Comparison of ENCODE assay signal across 15 cellular contexts in the genomic region with DNA sequence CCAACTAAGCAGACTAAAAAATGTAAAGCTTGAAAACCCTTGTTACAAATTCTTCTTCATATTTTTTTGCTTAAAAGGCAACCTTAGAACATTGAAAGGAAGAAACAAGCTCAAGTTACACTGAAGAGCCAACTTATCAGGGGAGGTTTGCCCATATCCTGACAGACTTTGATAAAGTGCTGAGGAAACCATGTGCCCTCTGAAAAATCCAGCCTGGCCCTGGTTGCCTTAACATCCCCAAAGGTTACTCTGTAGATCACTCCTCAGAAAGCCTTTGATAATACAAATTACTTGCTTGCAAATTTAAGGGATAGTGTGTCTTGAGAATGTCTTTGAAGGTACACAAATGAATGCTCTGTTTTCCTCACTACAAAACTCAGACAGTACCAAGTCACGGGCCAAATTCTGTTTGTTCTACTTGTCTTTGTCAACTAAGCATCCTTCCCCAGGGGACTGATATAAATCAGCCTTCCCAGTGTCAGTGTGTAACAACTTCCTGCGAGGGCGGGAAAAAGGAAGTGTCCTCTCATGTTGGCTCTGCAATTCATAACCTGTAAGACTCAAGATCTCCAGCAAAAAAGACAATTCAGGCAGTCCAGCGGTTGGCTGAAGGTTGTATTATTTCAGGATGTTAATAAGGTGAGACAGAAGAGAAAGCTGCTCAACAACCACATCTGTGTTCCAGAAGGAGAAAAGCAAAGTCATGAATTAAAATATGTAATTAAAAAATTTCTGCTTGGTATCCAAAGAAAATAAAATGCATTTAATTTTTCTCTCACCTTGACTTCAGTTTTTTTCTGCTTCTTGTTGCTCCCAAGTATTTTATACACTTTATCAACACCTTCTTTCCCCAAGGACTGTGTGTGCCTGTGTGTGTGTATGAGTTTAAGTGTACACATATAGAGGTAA.
DNase-seq lines count a peak whose midpoint lies in the region; ATAC-seq and TF ChIP-seq lines count a peak whose summit lies in the region.
"Had no signal": no experiment of that assay in that cellular context is flagged by ENCODE, and none has a peak within 500 bp of the region (broad histone marks: within the 10 kb centered on the region; RNA-seq: fewer than 3 reads in every experiment).

No MANE protein-coding gene starts in this region.

- TF ChIP-seq RAD21 in HCT116 (IDR thresholded peaks at IDR 0.05; ENCODE audit: low read depth), result no peak

- no peaks in the 10 kb centered on the region for H3K9me2 ChIP-seq in HCT116 (ENCODE audit: insufficient read depth)

- peak overlapping the region; percentile 16 for H3K27ac Mint-ChIP-seq in T-helper 17 cell
- H3K27ac Mint-ChIP-seq in mesothelial cell of epicardium, result peak overlapping the region; percentile 58
- H3K27ac Mint-ChIP-seq: dendritic cell treated with granulocyte-macrophage colony-stimulating factor and Interleukin-4, amounts not matched to agents 40 ng/mL and 50 ng/mL, for 4 days; immature natural killer cell had no signal

- H3K36me3 Mint-ChIP-seq in T-helper 17 cell (ENCODE audit: low read depth) (no peaks in the 10 kb centered on the region), mesothelial cell of epicardium (no peaks in the 10 kb centered on the region)
- H3K36me3 Mint-ChIP-seq: immature natural killer cell had no signal

- BruUV-seq in HCT116 (replicated peaks; lab: Mats Ljungman, UMichigan), result no TSS peak

- TF ChIP-seq CTCF in HCT116 (IDR thresholded peaks at IDR 0.05 in 2 of 3, conservative IDR thresholded peaks at IDR 0.05 in 1 of 3; ENCODE audit: borderline replicate concordance in 1 of 3, insufficient read depth in 1 of 3, low read depth in 2 of 3, low read length in 2 of 3) (no peak), mesothelial cell of epicardium (IDR thresholded peaks at IDR 0.05; ENCODE audit: unreplicated experiment) (no peak), left lung (IDR thresholded peaks at IDR 0.05) (no peak)

- no peaks in the 10 kb centered on the region for H3K9me3 Mint-ChIP-seq in mesothelial cell of epicardium
- H3K9me3 Mint-ChIP-seq: dendritic cell treated with granulocyte-macrophage colony-stimulating factor and Interleukin-4, amounts not matched to agents 40 ng/mL and 50 ng/mL, for 4 days; immature natural killer cell had no signal

- no peak overlapping the region for H3K4me3 Mint-ChIP-seq in T-helper 17 cell
- no peak overlapping the region for H3K4me3 Mint-ChIP-seq in mesothelial cell of epicardium
- H3K4me3 Mint-ChIP-seq: dendritic cell treated with granulocyte-macrophage colony-stimulating factor and Interleukin-4, amounts not matched to agents 40 ng/mL and 50 ng/mL, for 4 days; immature natural killer cell had no signal

- no peaks in the 10 kb centered on the region for H3K27me3 Mint-ChIP-seq in T-helper 17 cell
- H3K27me3 Mint-ChIP-seq in mesothelial cell of epicardium (ENCODE audit: low read depth), result no peaks in the 10 kb centered on the region
- H3K27me3 Mint-ChIP-seq: dendritic cell treated with granulocyte-macrophage colony-stimulating factor and Interleukin-4, amounts not matched to agents 40 ng/mL and 50 ng/mL, for 4 days had no signal

- RAD21 ChIA-PET in HCT116 (lab: Charles Lee; ENCODE audit: low non-redundant PET in 1 of 2, low total read pairs in 2 of 2, uncharacterized antibody in 2 of 2, unreplicated experiment in 2 of 2), result no interaction called here

- H3K27me3 ChIP-seq in HCT116 (ENCODE audit: insufficient read depth, low read length), result no peaks in the 10 kb centered on the region
- no peaks in the 10 kb centered on the region for H3K27me3 ChIP-seq in left lung

- no peaks in the 10 kb centered on the region for H3K79me2 ChIP-seq in HCT116 (ENCODE audit: insufficient read depth, low read length)

- DNase-seq in DMS153 (lab: John Stamatoyannopoulos, UW) (peak; percentile 30), DMS153 treated with DMSO at 0.1 percent for 48 hours (lab: John Stamatoyannopoulos, UW; ENCODE audit: unreplicated experiment) (no peak), HCT116 (ENCODE audit: low read depth, low spot score) (no peak), T-helper 17 cell (no peak), mesothelial cell of epicardium (ENCODE audit: low spot score in 2 of 2, unreplicated experiment in 2 of 2) (no peak), left lung (no peak), posterior vena cava (ENCODE audit: low spot score) (no peak), NCI-H226 (no peak)
- DNase-seq: DMS53; HCEC 1CT; immature natural killer cell; NCI-H2171 treated with DMSO at 0.1 percent for 48 hours; stimulated activated CD4-positive, alpha-beta T cell treated with anti-CD3 and anti-CD28 coated beads, Interleukin-15, amount 100 ng/mL, for 24 hours; trophoblast cell had no signal

- CTCF ChIA-PET in HCT116 (lab: Charles Lee), result no interaction called here

- intact Hi-C loops in HCT116 (cut with micrococcal nuclease), result no loop called here
- intact Hi-C loops in left lung (cut with DNase I), result no loop called here
- intact Hi-C loops in posterior vena cava (cut with DNase I), result no loop called here

- H3K36me3 ChIP-seq in HCT116 (ENCODE audit: control insufficient read depth in 1 of 2, insufficient read depth in 2 of 2, low read length in 2 of 2) (no peaks in the 10 kb centered on the region), left lung (no peaks in the 10 kb centered on the region)

- H3K9me3 ChIP-seq in HCT116 (ENCODE audit: control insufficient read depth in 1 of 2, insufficient read depth in 1 of 2, low read depth in 1 of 2, low read length in 2 of 2) (no peaks in the 10 kb centered on the region), T-helper 17 cell (ENCODE audit: control insufficient read depth, low read length, poor library complexity, severe bottlenecking) (no peaks in the 10 kb centered on the region), left lung (no peaks in the 10 kb centered on the region)

- TF ChIP-seq POLR2A in HCT116 (IDR thresholded peaks at IDR 0.05; ENCODE audit: borderline replicate concordance, extremely low read depth, insufficient read depth, insufficient read length), result no peak

- H3K4me1 ChIP-seq in HCT116 (ENCODE audit: control insufficient read depth in 1 of 2, insufficient read depth in 2 of 2, low read length in 2 of 2) (peaks cover 4 to 16% of the 10 kb centered on the region in 2 experiments; a peak in 3 of 4 replicates), left lung (peaks cover 0 to 20% of the 10 kb centered on the region in 2 donors)

- H3K9ac ChIP-seq in HCT116 (ENCODE audit: low read length), result no peak overlapping the region

- POLR2A ChIA-PET in HCT116 (lab: Charles Lee), result no interaction called here

- no peak overlapping the region for H3K27ac ChIP-seq in HCT116 (ENCODE audit: low read depth, low read length)
- H3K27ac ChIP-seq in left lung, result no peak overlapping the region

- peak; percentile 44; the same call in 1 of the 2 replicates for ATAC-seq in HCT116
- ATAC-seq in T-helper 17 cell, result no peak
- no peak for ATAC-seq in left lung

- H3K4me3 ChIP-seq in HCT116 (replicated peaks in 1 of 2; ENCODE audit: low read depth in 1 of 2, low read length in 2 of 2) (no peak overlapping the region), left lung (no peak overlapping the region)

- H2AFZ ChIP-seq in HCT116 (ENCODE audit: low read depth, low read length, poor library complexity, severe bottlenecking), result peak overlapping the region; percentile 36

- H3K4me2 ChIP-seq in HCT116 (ENCODE audit: low read length), result no peak overlapping the region

- H4K20me1 ChIP-seq in HCT116 (ENCODE audit: insufficient read depth), result no peaks in the 10 kb centered on the region

- H3K4me1 Mint-ChIP-seq in T-helper 17 cell (peaks cover 4% of the 10 kb centered on the region), mesothelial cell of epicardium (peaks cover 27% of the 10 kb centered on the region)

TF ChIP-seq in HCT116, 20 proteins besides CTCF, POLR2A, EP300 and RAD21 (continues in another document):
- TF ChIP-seq YY1 (IDR thresholded peaks at IDR 0.05; ENCODE audit: extremely low read depth, insufficient replicate concordance, low read depth, low read length) (no peak), SRF (IDR thresholded peaks at IDR 0.05; ENCODE audit: low read depth) (no peak), CEBPB (IDR thresholded peaks at IDR 0.05; ENCODE audit: low read depth) (no peak), ZNF274 (IDR thresholded peaks at IDR 0.05; ENCODE audit: low read depth, low read length) (no peak), POLR2AphosphoS5 (IDR thresholded peaks at IDR 0.05; ENCODE audit: low read depth, low read length) (no peak), EZH2 (IDR thresholded peaks at IDR 0.05) (no peak), FOSL1 (IDR thresholded peaks at IDR 0.05; ENCODE audit: low read depth) (no peak)
- TF ChIP-seq, protein P1, sequence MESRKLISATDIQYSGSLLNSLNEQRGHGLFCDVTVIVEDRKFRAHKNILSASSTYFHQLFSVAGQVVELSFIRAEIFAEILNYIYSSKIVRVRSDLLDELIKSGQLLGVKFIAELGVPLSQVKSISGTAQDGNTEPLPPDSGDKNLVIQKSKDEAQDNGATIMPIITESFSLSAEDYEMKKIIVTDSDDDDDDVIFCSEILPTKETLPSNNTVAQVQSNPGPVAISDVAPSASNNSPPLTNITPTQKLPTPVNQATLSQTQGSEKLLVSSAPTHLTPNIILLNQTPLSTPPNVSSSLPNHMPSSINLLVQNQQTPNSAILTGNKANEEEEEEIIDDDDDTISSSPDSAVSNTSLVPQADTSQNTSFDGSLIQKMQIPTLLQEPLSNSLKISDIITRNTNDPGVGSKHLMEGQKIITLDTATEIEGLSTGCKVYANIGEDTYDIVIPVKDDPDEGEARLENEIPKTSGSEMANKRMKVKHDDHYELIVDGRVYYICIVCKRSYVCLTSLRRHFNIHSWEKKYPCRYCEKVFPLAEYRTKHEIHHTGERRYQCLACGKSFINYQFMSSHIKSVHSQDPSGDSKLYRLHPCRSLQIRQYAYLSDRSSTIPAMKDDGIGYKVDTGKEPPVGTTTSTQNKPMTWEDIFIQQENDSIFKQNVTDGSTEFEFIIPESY (IDR thresholded peaks at IDR 0.05; ENCODE audit: extremely low read depth, insufficient replicate concordance, low read length), result no peak
